In the genomic region with DNA sequence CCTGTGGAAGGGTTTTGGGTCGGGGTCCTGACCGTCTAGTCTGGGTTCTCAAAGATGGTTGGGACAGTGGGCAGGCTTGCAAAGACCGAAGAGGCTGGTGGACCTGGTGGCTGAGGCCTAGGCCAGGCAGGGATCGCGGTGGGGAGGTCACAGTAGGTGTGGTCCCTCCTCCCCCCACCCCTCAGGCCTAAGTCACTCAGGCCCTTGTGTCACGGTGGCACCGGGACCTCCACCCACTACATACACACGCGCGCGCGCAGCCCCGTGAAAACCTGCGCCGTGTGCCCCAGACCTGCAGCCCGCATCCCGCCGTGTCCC, we compare ENCODE assay signal across 8 cellular contexts. TPM values are rescaled to one million over a fixed set of nuclear protein-coding genes. Genes with fewer than 3 reads are reported as not detected.
A peak's percentile ranks its signal among the peaks of the same experiment; 100 is the strongest.
DNase-seq lines count a peak whose midpoint lies in the region; ATAC-seq, FAIRE-seq and TF ChIP-seq lines count a peak whose summit lies in the region.

No MANE protein-coding gene starts in this region.

- H3K36me3 ChIP-seq in HUES6 (ENCODE audit: control insufficient read depth, insufficient read depth, low read length) (peaks cover 43% of the 10 kb centered on the region), kidney (ENCODE audit: control insufficient read depth in 1 of 2, insufficient read depth in 2 of 2, low read length in 2 of 2) (peaks cover 3 to 4% of the 10 kb centered on the region in 2 donors), smooth muscle cell (ENCODE audit: low read depth) (no peaks in the 10 kb centered on the region), testis (ENCODE audit: low read depth, missing control alignments) (no peaks in the 10 kb centered on the region)

- TF ChIP-seq CTCF in kidney (IDR thresholded peaks at IDR 0.05; ENCODE audit: borderline replicate concordance, extremely low read depth, insufficient read depth): no peak
- TF ChIP-seq CTCF in smooth muscle cell (IDR thresholded peaks at IDR 0.05; ENCODE audit: borderline replicate concordance, insufficient read depth, poor library complexity, severe bottlenecking): no peak
- TF ChIP-seq CTCF in testis (IDR thresholded peaks at IDR 0.05): no peak
- no peak for TF ChIP-seq CTCF in GM10248 (IDR thresholded peaks at IDR 0.05; ENCODE audit: control extremely low read depth, extremely low read depth, low read depth, missing control alignments)

- H3K4me2 ChIP-seq in smooth muscle cell: peak overlapping the region; percentile 91

- H3K4me3 ChIP-seq in HUES6 (ENCODE audit: low read depth, low read length) (peak overlapping the region; percentile 68), kidney (ENCODE audit: low read length in 2 of 2) (peak overlapping the region; percentile 22 to 63), smooth muscle cell (peak overlapping the region; percentile 47), testis (peak overlapping the region in 1 of 2 donors; percentile 59)

- H3K27me3 ChIP-seq in HUES6 (ENCODE audit: control insufficient read depth, insufficient read depth, low read length) (peaks cover 8% of the 10 kb centered on the region), smooth muscle cell (ENCODE audit: low read depth) (no peaks in the 10 kb centered on the region), testis (no peaks in the 10 kb centered on the region)

- POLR2A ChIA-PET in GM10248 (lab: Yijun Ruan, JAX): no interaction called here

- no peaks in the 10 kb centered on the region for H3K79me2 ChIP-seq in smooth muscle cell (ENCODE audit: low read depth)

- H3F3A ChIP-seq in smooth muscle cell (ENCODE audit: low read depth): peaks cover 35% of the 10 kb centered on the region

- WGBS in smooth muscle cell (ENCODE audit: low lambda C conversion rate): 12% methylated on average over 18 of the region's 18 CpGs
- WGBS in testis, 2 donors: 52 to 60% methylated on average over 9 to 18 of the region's 18 CpGs

- no peak overlapping the region for H3K27ac Mint-ChIP-seq in central memory CD8-positive, alpha-beta T cell (ENCODE audit: low read depth)

- H3K9me3 ChIP-seq in HUES6 (ENCODE audit: control insufficient read depth, insufficient read depth, low read depth, low read length) (no peaks in the 10 kb centered on the region), kidney (ENCODE audit: control insufficient read depth in 1 of 2, low read length in 2 of 2) (no peaks in the 10 kb centered on the region), smooth muscle cell (replicated peaks; ENCODE audit: low read depth) (no peaks in the 10 kb centered on the region), testis (no peaks in the 10 kb centered on the region)

- no peaks in the 10 kb centered on the region for H3K9me3 Mint-ChIP-seq in central memory CD8-positive, alpha-beta T cell

- H3K36me3 Mint-ChIP-seq in central memory CD8-positive, alpha-beta T cell (ENCODE audit: insufficient read depth): peaks cover 21% of the 10 kb centered on the region

- H2AFZ ChIP-seq in smooth muscle cell (ENCODE audit: low read depth): no peak overlapping the region

- FAIRE-seq in kidney (lab: Jason Lieb, UNC): no peak

- peaks cover 79% of the 10 kb centered on the region for H4K20me1 ChIP-seq in smooth muscle cell (ENCODE audit: low read depth)

- no peak for DNase-seq in central memory CD8-positive, alpha-beta T cell (ENCODE audit: low spot score in 2 of 2)
- no peak for DNase-seq in kidney
- DNase-seq in smooth muscle cell (lab: John Stamatoyannopoulos, UW; ENCODE audit: unreplicated experiment): no peak
- no peak for DNase-seq in testis
- DNase-seq in GM10248 (ENCODE audit: extremely low spot score): no peak

- no peaks in the 10 kb centered on the region for H3K4me1 Mint-ChIP-seq in central memory CD8-positive, alpha-beta T cell

- intact Hi-C loops in kidney (cut with DNase I): no loop called here
- intact Hi-C loops in testis (cut with DNase I; ENCODE audit: low total_unique reads): loop anchor here (10.0 kb wide), 1 partner anchor 418 kb away; a partner anchor contains a TSS

- no peak for TF ChIP-seq POLR2A in testis (IDR thresholded peaks at IDR 0.05)

- peaks cover 16% of the 10 kb centered on the region for H3K4me1 ChIP-seq in HUES6 (ENCODE audit: control insufficient read depth, insufficient read depth, low read length)
- peaks cover 17% of the 10 kb centered on the region in 2 donors for H3K4me1 ChIP-seq in kidney (ENCODE audit: control insufficient read depth in 1 of 2, insufficient read depth in 1 of 2, low read depth in 1 of 2, low read length in 2 of 2)
- H3K4me1 ChIP-seq in smooth muscle cell (ENCODE audit: low read depth): peaks cover 10% of the 10 kb centered on the region
- peaks cover 11% of the 10 kb centered on the region for H3K4me1 ChIP-seq in testis

- ATAC-seq in central memory CD8-positive, alpha-beta T cell (replicated peaks; ENCODE audit: extremely low read depth, poor library complexity, severe bottlenecking): no peak
- ATAC-seq in GM18861 (IDR thresholded peaks at IDR 0.05; ENCODE audit: unreplicated experiment): no peak
- ATAC-seq in GM18867 (IDR thresholded peaks at IDR 0.05; ENCODE audit: unreplicated experiment): no peak

- H3K27me3 Mint-ChIP-seq in central memory CD8-positive, alpha-beta T cell: no peaks in the 10 kb centered on the region

- H3K4me3 Mint-ChIP-seq in central memory CD8-positive, alpha-beta T cell: peak overlapping the region; percentile 58

- H3K27ac ChIP-seq in HUES6 (ENCODE audit: low read depth, low read length) (no peak overlapping the region), kidney (ENCODE audit: low read depth in 2 of 2, low read length in 2 of 2) (no peak overlapping the region), smooth muscle cell (ENCODE audit: low read depth) (no peak overlapping the region), testis (no peak overlapping the region)

- CTCF ChIA-PET in GM10248 (lab: Yijun Ruan, JAX): interaction anchor here (0.7 to 2.2 kb wide), 12 partner anchors 10 to 533 kb away, joined by 3 to 12 read pairs (median 4); no protein-coding TSS in a partner anchor

- H3K9ac ChIP-seq in HUES6 (ENCODE audit: low read length): peak overlapping the region; percentile 39
- H3K9ac ChIP-seq in kidney (ENCODE audit: low read length in 2 of 2): peak overlapping the region in 1 of 2 donors; percentile 61
- peak overlapping the region; percentile 43 for H3K9ac ChIP-seq in smooth muscle cell (ENCODE audit: low read depth)

RNA-seq across cellular contexts. Expression of a gene that starts 24.2 kb away (rescaled TPM):
- total RNA-seq in kidney: 177 TPM
- polyA plus RNA-seq in kidney (ENCODE audit: insufficient read depth, low read depth, low replicate concordance): 119 TPM
- total RNA-seq in smooth muscle cell: 324 and 385 TPM in 2 replicates
- polyA plus RNA-seq in smooth muscle cell: 310 and 392 TPM in 2 replicates
- total RNA-seq in testis: 100 to 1,000 TPM; 129 to 137 TPM
- polyA plus RNA-seq in testis (ENCODE audit: insufficient read depth, low read depth, low replicate concordance): 119 TPM

RNA-seq across cellular contexts. Expression of a gene that starts 47.2 kb away (rescaled TPM):
- 32.7 TPM for total RNA-seq in kidney
- polyA plus RNA-seq in kidney (ENCODE audit: insufficient read depth, low read depth, low replicate concordance): 41.9 TPM
- 25.5 and 32.9 TPM in 2 replicates for total RNA-seq in smooth muscle cell
- polyA plus RNA-seq in smooth muscle cell: 36.9 and 37.1 TPM in 2 replicates
- 10 to 100 TPM; 42.9 to 52.9 TPM for total RNA-seq in testis
- polyA plus RNA-seq in testis (ENCODE audit: insufficient read depth, low read depth, low replicate concordance): 70.1 TPM
